8 cellular contexts compared by ENCODE assay signal in the genomic region with DNA sequence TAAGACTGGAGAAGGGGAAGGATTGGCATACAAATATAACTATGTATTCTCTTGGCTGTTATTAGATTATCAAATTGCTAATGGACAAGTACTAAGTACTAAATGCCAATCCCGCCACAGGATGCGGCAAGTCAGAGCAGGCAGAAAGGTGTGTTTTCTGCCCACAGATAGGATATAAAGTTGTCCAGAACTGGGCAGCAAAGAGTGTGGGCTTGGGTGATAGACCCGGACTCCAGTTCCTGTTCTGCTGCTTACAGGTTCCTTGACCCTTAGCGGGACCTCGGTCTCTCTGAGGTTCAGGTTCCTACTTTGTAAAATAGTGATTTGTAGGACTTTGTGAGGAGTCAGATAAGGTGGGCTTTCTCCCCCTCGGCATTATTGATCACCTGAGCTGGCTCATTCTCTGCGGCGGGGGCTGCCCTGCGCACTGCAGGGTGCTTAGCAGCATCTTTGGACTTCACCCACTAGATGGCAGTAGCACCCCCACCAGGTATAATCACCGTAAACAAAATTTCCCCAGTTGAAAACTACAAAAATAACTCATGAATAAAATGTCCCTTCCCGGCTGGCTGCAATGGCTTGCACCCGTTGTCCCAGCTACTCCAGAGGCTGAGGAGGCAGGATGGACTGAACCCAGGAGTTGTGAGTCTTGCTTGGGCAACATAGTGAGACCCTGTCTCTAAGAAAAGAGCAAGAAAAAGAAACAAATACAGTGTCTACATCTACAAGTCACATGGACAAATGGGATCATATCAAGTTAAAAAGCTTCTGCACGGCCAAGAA.
DNase-seq lines count a peak whose midpoint lies in the region; ATAC-seq lines count a peak whose summit lies in the region.

No MANE protein-coding gene starts in this region.

- no peak overlapping the region for H2AK5ac ChIP-seq in mesenchymal stem cell (ENCODE audit: low read length, severe bottlenecking)

- H2BK120ac ChIP-seq in mesenchymal stem cell (ENCODE audit: low read depth, low read length), result no peak overlapping the region

- H3K27me3 Mint-ChIP-seq in stimulated activated naive B cell treated with anti-CD40 and anti-IgM and Interleukin-4, amounts not matched to agents 10 μg/mL and 1 μg/mL and 100 μg/mL, for 72 hours, result peaks cover 12 to 26% of the 10 kb centered on the region in 2 donors

- no peak overlapping the region for H2BK15ac ChIP-seq in mesenchymal stem cell (ENCODE audit: low read depth, poor library complexity, severe bottlenecking)

- no peak overlapping the region for H4K91ac ChIP-seq in mesenchymal stem cell (ENCODE audit: low read length)

- no peak overlapping the region for H3K18ac ChIP-seq in mesenchymal stem cell (ENCODE audit: low read depth in 1 of 2, low read length in 2 of 2)

- H3K4me1 Mint-ChIP-seq in stimulated activated naive B cell treated with anti-CD40 and anti-IgM and Interleukin-4, amounts not matched to agents 10 μg/mL and 1 μg/mL and 100 μg/mL, for 72 hours, result peaks cover 10 to 16% of the 10 kb centered on the region in 2 donors

- no peak overlapping the region for H3K27ac Mint-ChIP-seq in stimulated activated naive B cell treated with anti-CD40 and anti-IgM and Interleukin-4, amounts not matched to agents 10 μg/mL and 1 μg/mL and 100 μg/mL, for 72 hours

- ATAC-seq in GM21619 (IDR thresholded peaks at IDR 0.05; ENCODE audit: unreplicated experiment), result peak; percentile 80
- peak; percentile 45 to 50 for ATAC-seq in right cardiac atrium
- peak; percentile 65 to 67 for ATAC-seq in stimulated activated naive B cell treated with anti-CD40 and anti-IgM and Interleukin-4, amounts not matched to agents 10 μg/mL and 1 μg/mL and 100 μg/mL, for 72 hours (replicated peaks)

- H3K4me1 ChIP-seq in right cardiac atrium (ENCODE audit: control insufficient read depth, insufficient read depth, low read length), result no peaks in the 10 kb centered on the region
- H3K4me1 ChIP-seq in mesenchymal stem cell (ENCODE audit: control insufficient read depth, insufficient read depth, low read depth, low read length), result no peaks in the 10 kb centered on the region

- H3K36me3 Mint-ChIP-seq in stimulated activated naive B cell treated with anti-CD40 and anti-IgM and Interleukin-4, amounts not matched to agents 10 μg/mL and 1 μg/mL and 100 μg/mL, for 72 hours, result no peaks in the 10 kb centered on the region

- no peak overlapping the region for H3K4ac ChIP-seq in mesenchymal stem cell (ENCODE audit: low read depth in 1 of 2, low read length in 2 of 2)

- intact Hi-C loops in right cardiac atrium (cut with DNase I), result no loop called here

- no peak overlapping the region for H3K4me3 ChIP-seq in Jurkat, Clone E6-1 (ENCODE audit: low read length)
- H3K4me3 ChIP-seq in right cardiac atrium (ENCODE audit: low read length), result no peak overlapping the region
- H3K4me3 ChIP-seq in mesenchymal stem cell (ENCODE audit: insufficient read depth in 1 of 2, low read depth in 1 of 2, low read length in 2 of 2), result no peak overlapping the region

- WGBS in right cardiac atrium, result 32% methylated on average over 13 of the region's 13 CpGs
- 46% methylated on average over 12 of the region's 13 CpGs for WGBS in mesenchymal stem cell

- H3K9me3 ChIP-seq in right cardiac atrium (ENCODE audit: control insufficient read depth, low read length) (no peaks in the 10 kb centered on the region), mesenchymal stem cell (ENCODE audit: control insufficient read depth, low read length) (no peaks in the 10 kb centered on the region)

- H3K9ac ChIP-seq in mesenchymal stem cell (ENCODE audit: low read length), result no peak overlapping the region

- no peak overlapping the region for H3K27ac ChIP-seq in right cardiac atrium (ENCODE audit: low read length)
- H3K27ac ChIP-seq in mesenchymal stem cell (ENCODE audit: low read length, poor library complexity, severe bottlenecking), result no peak overlapping the region

- no peak overlapping the region for H2BK12ac ChIP-seq in mesenchymal stem cell (ENCODE audit: low read length in 2 of 2)

- no peak overlapping the region for H2BK5ac ChIP-seq in mesenchymal stem cell (ENCODE audit: low read depth, low read length, poor library complexity, severe bottlenecking)

- no peak overlapping the region for H2AFZ ChIP-seq in mesenchymal stem cell (ENCODE audit: low read depth, low read length)

- H3K23ac ChIP-seq in mesenchymal stem cell (ENCODE audit: low read length in 2 of 2), result no peak overlapping the region

- DNase-seq in NCI-H510A treated with DMSO at 0.1 percent for 48 hours (lab: John Stamatoyannopoulos, UW), result peak; percentile 2
- DNase-seq in NCI-H510A (lab: John Stamatoyannopoulos, UW), result no peak
- DNase-seq in Jurkat, Clone E6-1 (ENCODE audit: low read depth, low spot score), result peak; percentile 9
- peak; percentile 17 for DNase-seq in activated T-cell treated with anti-CD3 and anti-CD28 coated beads for 24 hours (ENCODE audit: low read depth)
- no peak for DNase-seq in right cardiac atrium
- DNase-seq in stimulated activated naive B cell treated with anti-CD40 and anti-IgM and Interleukin-4, amounts not matched to agents 10 μg/mL and 1 μg/mL and 100 μg/mL, for 72 hours, result peak; percentile 5
- no peak for DNase-seq in mesenchymal stem cell

- H3K36me3 ChIP-seq in mesenchymal stem cell (ENCODE audit: control insufficient read depth in 1 of 2, insufficient read depth in 2 of 2, low read depth in 1 of 2, low read length in 2 of 2), result no peaks in the 10 kb centered on the region

- H3K27me3 ChIP-seq in right cardiac atrium (ENCODE audit: control insufficient read depth, insufficient read depth), result no peaks in the 10 kb centered on the region
- peaks cover 0 to 11% of the 10 kb centered on the region in 2 experiments for H3K27me3 ChIP-seq in mesenchymal stem cell (ENCODE audit: control insufficient read depth in 1 of 2, insufficient read depth in 1 of 2, low read length in 2 of 2)

- no peak overlapping the region for H4K8ac ChIP-seq in mesenchymal stem cell (ENCODE audit: low read length)

- H3K14ac ChIP-seq in mesenchymal stem cell (ENCODE audit: low read length in 2 of 2), result no peak overlapping the region

- H3K79me1 ChIP-seq in mesenchymal stem cell (replicated peaks; ENCODE audit: low read length, poor library complexity, severe bottlenecking), result no peaks in the 10 kb centered on the region

- peaks cover 0 to 3% of the 10 kb centered on the region in 2 donors for H3K9me3 Mint-ChIP-seq in stimulated activated naive B cell treated with anti-CD40 and anti-IgM and Interleukin-4, amounts not matched to agents 10 μg/mL and 1 μg/mL and 100 μg/mL, for 72 hours

- H3K4me3 Mint-ChIP-seq in stimulated activated naive B cell treated with anti-CD40 and anti-IgM and Interleukin-4, amounts not matched to agents 10 μg/mL and 1 μg/mL and 100 μg/mL, for 72 hours, result peak overlapping the region; percentile 16 to 33

- no peak overlapping the region for H3K4me2 ChIP-seq in mesenchymal stem cell (ENCODE audit: low read length, poor library complexity, severe bottlenecking)

Comparison
In these comparisons a context has a peak if more than half of its experiments do, and no peak if none do; other contexts are left out.
1. DNase-seq: peak in NCI-H510A treated with DMSO at 0.1 percent for 48 hours (single experiment), Jurkat, Clone E6-1 (single experiment), activated T-cell treated with anti-CD3 and anti-CD28 coated beads for 24 hours (single experiment) and stimulated activated naive B cell treated with anti-CD40 and anti-IgM and Interleukin-4, amounts not matched to agents 10 μg/mL and 1 μg/mL and 100 μg/mL, for 72 hours (single experiment); none in NCI-H510A (single experiment), right cardiac atrium (0 of 3) and mesenchymal stem cell (single experiment).
2. Peak in every context shown above with its lines, with median percentiles within 50 percentile points of each other: ATAC-seq.